19 cellular contexts compared by ENCODE assay signal in genomic region chr5:120740989-120741388, GRCh38.
DNase-seq lines count a peak whose midpoint lies in the region; ATAC-seq, FAIRE-seq and TF ChIP-seq lines count a peak whose summit lies in the region.
"Had no signal": no experiment of that assay in that cellular context is flagged by ENCODE, and none has a peak within 500 bp of the region (broad histone marks: within the 10 kb centered on the region; RNA-seq: fewer than 3 reads in every experiment).

No MANE protein-coding gene starts in this region.

- intact Hi-C loops in IMR-90 (cut with micrococcal nuclease): no loop called here

- no peak overlapping the region for H3K56ac ChIP-seq in IMR-90 (ENCODE audit: extremely low read depth, insufficient read depth, low read length)

- BruUV-seq in IMR-90 (replicated peaks; lab: Mats Ljungman, UMichigan): no TSS peak

- H2BK20ac ChIP-seq in IMR-90 (ENCODE audit: low read depth, low read length): no peak overlapping the region

- no peak for TF ChIP-seq CTCF in IMR-90 (conservative IDR thresholded peaks at IDR 0.05; ENCODE audit: low read depth, low read length)

- H3K4me2 ChIP-seq in IMR-90 (ENCODE audit: low read depth, low read length): no peak overlapping the region
- H3K4me2 ChIP-seq: BLaER1 had no signal

- H4K91ac ChIP-seq in IMR-90 (ENCODE audit: insufficient read depth, low read depth, low read length): no peak overlapping the region

- H3K9ac ChIP-seq in IMR-90 (ENCODE audit: low read depth, low read length): no peak overlapping the region
- H3K9ac ChIP-seq: BLaER1, GM23248 had no signal

- no peaks in the 10 kb centered on the region for H3K9me1 ChIP-seq in IMR-90 (ENCODE audit: insufficient read depth, low read length)

- no peak for ATAC-seq in IMR-90 (ENCODE audit: low read depth)
- ATAC-seq in HG03196 (IDR thresholded peaks at IDR 0.05; ENCODE audit: unreplicated experiment): no peak
- ATAC-seq: CD8-positive, alpha-beta T cell; HCT116 had no signal

- H3K14ac ChIP-seq in IMR-90 (replicated peaks; ENCODE audit: low read depth, low read length): no peak overlapping the region

- no peak overlapping the region for H2AK5ac ChIP-seq in IMR-90 (ENCODE audit: low read depth, low read length)

- H3K18ac ChIP-seq in IMR-90 (ENCODE audit: low read depth, low read length): no peak overlapping the region

- no peak for TF ChIP-seq POLR2A in IMR-90 (IDR thresholded peaks at IDR 0.05; ENCODE audit: low read depth, low read length)

- H2BK15ac ChIP-seq in IMR-90 (ENCODE audit: low read depth, low read length): no peak overlapping the region

- H3K9me3 ChIP-seq in IMR-90 (ENCODE audit: control insufficient read depth, insufficient read depth, low read length): no peaks in the 10 kb centered on the region
- H3K9me3 ChIP-seq: BLaER1, Caco-2 had no signal

- no peak overlapping the region for H3K4ac ChIP-seq in IMR-90 (ENCODE audit: low read depth, low read length)

- H2BK5ac ChIP-seq in IMR-90 (ENCODE audit: low read depth, low read length, poor library complexity, severe bottlenecking): no peak overlapping the region

- no peaks in the 10 kb centered on the region for H4K20me1 ChIP-seq in IMR-90 (ENCODE audit: insufficient read depth, low read length)
- H4K20me1 ChIP-seq: BLaER1 had no signal

- DNase-seq in IMR-90 (no peak), NCI-H1092 (lab: John Stamatoyannopoulos, UW) (no peak)
- DNase-seq in stimulated activated CD4-positive, alpha-beta T cell treated with anti-CD3 and anti-CD28 coated beads, Interleukin-4, amount 100 ng/mL, for 24 hours: no peak
- DNase-seq: 8988T; Caco-2; CD4-positive, CD25-positive, alpha-beta regulatory T cell; CD8-positive, alpha-beta T cell; DMS153; DND-41; GM23248; H9 had no signal

- in situ Hi-C loops in IMR-90 (cut with MboI; ENCODE audit: low sequenced_read_pairs): no loop called here

- dilution Hi-C loops in IMR-90 (cut with HindIII; ENCODE audit: low sequenced_read_pairs, unreplicated experiment): no loop called here

- H4K8ac ChIP-seq in IMR-90 (ENCODE audit: low read depth in 2 of 2, low read length in 2 of 2): no peak overlapping the region

- H3K23ac ChIP-seq in IMR-90 (ENCODE audit: low read depth, low read length): no peak overlapping the region

- H2BK120ac ChIP-seq in IMR-90 (ENCODE audit: low read depth, low read length): no peak overlapping the region

- H3K4me3 ChIP-seq in IMR-90 (ENCODE audit: insufficient read depth, low read depth, low read length): no peak overlapping the region
- H3K4me3 ChIP-seq: BLaER1, GM23248 had no signal

- peak; percentile 83 for FAIRE-seq in A204.1 (lab: Jason Lieb, UNC)
- FAIRE-seq in endometrium (lab: Jason Lieb, UNC): peak; percentile 53
- FAIRE-seq: G401.6, GM12892 had no signal

- H3K4me1 ChIP-seq in IMR-90 (ENCODE audit: control insufficient read depth, insufficient read depth, low read length): no peaks in the 10 kb centered on the region
- H3K4me1 ChIP-seq: BLaER1, Caco-2 had no signal

- H2AFZ ChIP-seq in IMR-90 (replicated peaks; ENCODE audit: low read length, poor library complexity): no peak overlapping the region
- H2AFZ ChIP-seq: GM23248 had no signal

- H2AK9ac ChIP-seq in IMR-90 (replicated peaks; ENCODE audit: low read depth, low read length, poor library complexity): no peak overlapping the region

- no peaks in the 10 kb centered on the region for H3K36me3 ChIP-seq in IMR-90 (ENCODE audit: control insufficient read depth, insufficient read depth, low read length)
- H3K36me3 ChIP-seq: BLaER1 had no signal

- no peaks in the 10 kb centered on the region for H3K27me3 ChIP-seq in IMR-90 (ENCODE audit: control insufficient read depth, insufficient read depth, low read length)
- H3K27me3 ChIP-seq: BLaER1 had no signal

- POLR2A ChIA-PET in IMR-90 (lab: Charles Lee; ENCODE audit: unreplicated experiment): no interaction called here

- H3K79me1 ChIP-seq in IMR-90 (ENCODE audit: low read depth in 1 of 2, low read length in 2 of 2): no peaks in the 10 kb centered on the region

- H4K5ac ChIP-seq in IMR-90 (ENCODE audit: low read depth, low read length): no peak overlapping the region

- H3K27ac ChIP-seq in IMR-90 (ENCODE audit: insufficient read depth, low read length): no peak overlapping the region
- H3K27ac ChIP-seq: BLaER1, C4-2B, GM23248 had no signal

- CTCF ChIA-PET in IMR-90 (lab: Yijun Ruan, JAX): no interaction called here

- TF ChIP-seq RAD21 in IMR-90 (IDR thresholded peaks at IDR 0.05; ENCODE audit: low read length): no peak

TF ChIP-seq in IMR-90, 13 proteins besides CTCF, POLR2A, EP300 and RAD21:
- TF ChIP-seq NFE2L2 (IDR thresholded peaks at IDR 0.05; ENCODE audit: low read depth, low read length) (no peak), MAFK (IDR thresholded peaks at IDR 0.05; ENCODE audit: low read depth, low read length) (peak; percentile 58), MXI1 (IDR thresholded peaks at IDR 0.05; ENCODE audit: borderline replicate concordance, low read depth, low read length) (no peak), BHLHE40 (IDR thresholded peaks at IDR 0.05; ENCODE audit: low read depth, low read length) (no peak)
